ENCODE assay signal across 2 cellular contexts in the genomic region with DNA sequence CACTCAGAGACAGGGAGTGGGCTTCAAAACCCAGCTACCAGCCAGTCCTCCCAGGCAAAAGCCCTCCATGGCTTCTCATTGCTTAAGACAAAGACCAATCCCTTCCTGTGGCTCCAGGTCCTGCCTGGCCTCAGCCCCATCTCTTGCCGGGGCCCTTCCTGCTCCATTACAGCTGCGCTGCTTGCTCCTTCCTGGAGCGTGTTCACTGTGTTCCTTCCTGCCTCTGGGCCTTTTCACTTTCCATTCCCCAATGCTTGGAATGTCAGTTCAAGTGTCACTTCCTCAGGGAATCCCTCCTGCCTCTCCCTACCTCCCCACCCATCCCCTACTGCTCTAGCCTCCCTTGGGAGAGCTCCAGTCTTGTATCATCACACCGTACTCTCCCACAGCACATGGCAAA.
TF ChIP-seq lines count a peak whose summit lies in the region.

No MANE protein-coding gene starts in this region.

TF ChIP-seq in WTC11, 78 proteins besides CTCF, POLR2A, EP300 and RAD21:
- TF ChIP-seq, protein P1, sequence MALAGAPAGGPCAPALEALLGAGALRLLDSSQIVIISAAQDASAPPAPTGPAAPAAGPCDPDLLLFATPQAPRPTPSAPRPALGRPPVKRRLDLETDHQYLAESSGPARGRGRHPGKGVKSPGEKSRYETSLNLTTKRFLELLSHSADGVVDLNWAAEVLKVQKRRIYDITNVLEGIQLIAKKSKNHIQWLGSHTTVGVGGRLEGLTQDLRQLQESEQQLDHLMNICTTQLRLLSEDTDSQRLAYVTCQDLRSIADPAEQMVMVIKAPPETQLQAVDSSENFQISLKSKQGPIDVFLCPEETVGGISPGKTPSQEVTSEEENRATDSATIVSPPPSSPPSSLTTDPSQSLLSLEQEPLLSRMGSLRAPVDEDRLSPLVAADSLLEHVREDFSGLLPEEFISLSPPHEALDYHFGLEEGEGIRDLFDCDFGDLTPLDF (CRISPR knock-in tag; IDR thresholded peaks at IDR 0.05): no peak
- TF ChIP-seq, protein P2, sequence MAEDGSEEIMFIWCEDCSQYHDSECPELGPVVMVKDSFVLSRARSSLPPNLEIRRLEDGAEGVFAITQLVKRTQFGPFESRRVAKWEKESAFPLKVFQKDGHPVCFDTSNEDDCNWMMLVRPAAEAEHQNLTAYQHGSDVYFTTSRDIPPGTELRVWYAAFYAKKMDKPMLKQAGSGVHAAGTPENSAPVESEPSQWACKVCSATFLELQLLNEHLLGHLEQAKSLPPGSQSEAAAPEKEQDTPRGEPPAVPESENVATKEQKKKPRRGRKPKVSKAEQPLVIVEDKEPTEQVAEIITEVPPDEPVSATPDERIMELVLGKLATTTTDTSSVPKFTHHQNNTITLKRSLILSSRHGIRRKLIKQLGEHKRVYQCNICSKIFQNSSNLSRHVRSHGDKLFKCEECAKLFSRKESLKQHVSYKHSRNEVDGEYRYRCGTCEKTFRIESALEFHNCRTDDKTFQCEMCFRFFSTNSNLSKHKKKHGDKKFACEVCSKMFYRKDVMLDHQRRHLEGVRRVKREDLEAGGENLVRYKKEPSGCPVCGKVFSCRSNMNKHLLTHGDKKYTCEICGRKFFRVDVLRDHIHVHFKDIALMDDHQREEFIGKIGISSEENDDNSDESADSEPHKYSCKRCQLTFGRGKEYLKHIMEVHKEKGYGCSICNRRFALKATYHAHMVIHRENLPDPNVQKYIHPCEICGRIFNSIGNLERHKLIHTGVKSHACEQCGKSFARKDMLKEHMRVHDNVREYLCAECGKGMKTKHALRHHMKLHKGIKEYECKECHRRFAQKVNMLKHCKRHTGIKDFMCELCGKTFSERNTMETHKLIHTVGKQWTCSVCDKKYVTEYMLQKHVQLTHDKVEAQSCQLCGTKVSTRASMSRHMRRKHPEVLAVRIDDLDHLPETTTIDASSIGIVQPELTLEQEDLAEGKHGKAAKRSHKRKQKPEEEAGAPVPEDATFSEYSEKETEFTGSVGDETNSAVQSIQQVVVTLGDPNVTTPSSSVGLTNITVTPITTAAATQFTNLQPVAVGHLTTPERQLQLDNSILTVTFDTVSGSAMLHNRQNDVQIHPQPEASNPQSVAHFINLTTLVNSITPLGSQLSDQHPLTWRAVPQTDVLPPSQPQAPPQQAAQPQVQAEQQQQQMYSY (CRISPR knock-in tag; IDR thresholded peaks at IDR 0.05): peak; percentile 77
- TF ChIP-seq NFYB (CRISPR knock-in tag; conservative IDR thresholded peaks at IDR 0.05; ENCODE audit: low read depth) (no peak), GABPB1 (CRISPR knock-in tag; IDR thresholded peaks at IDR 0.05) (no peak)

TF ChIP-seq in HepG2, 621 proteins besides CTCF, POLR2A, EP300 and RAD21 (continued from another document):
- TF ChIP-seq ARID4A (CRISPR knock-in tag; IDR thresholded peaks at IDR 0.05; ENCODE audit: borderline replicate concordance) (0 out of 2 replicates have a peak, but pooled peaks have one; percentile 2), BORCS8-MEF2B (CRISPR knock-in tag; IDR thresholded peaks at IDR 0.05) (peak; percentile 16; the same call in 1 of the 2 replicates), CBX5 (CRISPR knock-in tag; IDR thresholded peaks at IDR 0.05; ENCODE audit: borderline replicate concordance) (peak; percentile 3; the same call in 1 of the 2 replicates)
